In the genomic region with DNA sequence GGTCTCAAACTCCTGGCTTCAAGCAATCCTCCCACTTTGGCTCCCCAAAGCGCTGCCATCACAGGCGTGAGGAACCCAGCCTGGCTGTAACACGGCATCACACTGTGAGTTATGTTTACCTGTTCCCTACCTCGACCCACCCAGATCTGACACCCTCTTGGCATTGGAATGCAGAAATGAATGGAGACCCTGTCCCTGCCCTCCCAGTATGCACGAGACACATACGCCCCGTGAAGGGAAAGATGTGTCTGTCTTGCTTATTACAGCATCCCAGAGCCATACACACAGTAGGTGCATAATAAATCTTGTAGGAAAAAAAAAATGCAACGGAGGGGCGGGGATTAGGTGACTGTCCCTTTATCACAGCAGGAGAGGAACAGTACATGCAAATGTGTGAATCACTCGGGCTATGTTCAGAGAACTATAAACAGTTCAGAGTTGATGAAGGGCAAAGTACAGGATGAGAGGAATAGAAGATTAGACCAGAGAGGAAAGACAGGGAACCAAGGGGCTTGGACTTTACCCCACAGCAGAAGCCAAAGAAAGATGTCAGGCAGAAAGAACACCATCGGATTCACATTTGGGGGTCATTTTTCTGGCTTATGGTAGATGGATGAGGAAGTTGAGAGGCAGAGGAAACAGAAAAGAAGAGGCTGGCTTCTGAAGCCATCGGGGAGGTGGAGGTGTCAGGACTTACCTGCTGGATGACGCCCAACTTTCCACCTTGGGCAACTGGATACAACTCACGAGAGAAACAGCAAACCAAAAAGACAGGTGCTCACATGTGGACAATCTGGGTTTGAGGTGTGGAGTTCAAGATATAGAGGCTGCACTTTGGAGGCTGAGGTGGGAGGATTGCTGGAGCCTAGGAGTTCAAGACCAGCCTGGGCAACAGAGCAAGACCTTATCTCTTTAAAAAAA, we compare ENCODE assay signal across 16 cellular contexts.
DNase-seq lines count a peak whose midpoint lies in the region; ATAC-seq, FAIRE-seq and TF ChIP-seq lines count a peak whose summit lies in the region.
"Had no signal": no experiment of that assay in that cellular context is flagged by ENCODE, and none has a peak within 500 bp of the region (broad histone marks: within the 10 kb centered on the region; RNA-seq: fewer than 3 reads in every experiment).

No MANE protein-coding gene starts in this region.

- H3K36me3 ChIP-seq in heart left ventricle (no peaks in the 10 kb centered on the region), hepatocyte (replicated peaks; ENCODE audit: insufficient read depth, low read depth) (no peaks in the 10 kb centered on the region), small intestine (ENCODE audit: control insufficient read depth in 2 of 2, insufficient read depth in 2 of 2, low read length in 2 of 2) (no peaks in the 10 kb centered on the region)
- H3K36me3 ChIP-seq: sigmoid colon had no signal

- no peak for TF ChIP-seq CTCF in heart left ventricle (IDR thresholded peaks at IDR 0.05)
- no peak for TF ChIP-seq CTCF in hepatocyte (IDR thresholded peaks at IDR 0.05; ENCODE audit: poor library complexity)

- no peaks in the 10 kb centered on the region for H4K20me1 ChIP-seq in hepatocyte (ENCODE audit: insufficient read depth, poor library complexity, severe bottlenecking)

- TF ChIP-seq POLR2A in heart left ventricle (IDR thresholded peaks at IDR 0.05): no peak

- FAIRE-seq in small intestine (lab: Jason Lieb, UNC): no peak
- FAIRE-seq: astrocyte, G401.6 had no signal

- H3K27me3 ChIP-seq in heart left ventricle (no peaks in the 10 kb centered on the region), hepatocyte (no peaks in the 10 kb centered on the region), small intestine (ENCODE audit: control insufficient read depth in 2 of 2, insufficient read depth in 2 of 2, low read length in 2 of 2) (no peaks in the 10 kb centered on the region)
- H3K27me3 ChIP-seq: sigmoid colon had no signal

- H3K27ac ChIP-seq in heart left ventricle (peak overlapping the region in 9 of 12 donors; percentile 46 to 90 (median 70)), hepatocyte (peak overlapping the region; percentile 98), small intestine (ENCODE audit: low read depth in 1 of 2, low read length in 1 of 2) (peak overlapping the region; percentile 77 to 81)

- 56 to 67% (median 62%) methylated on average over 14 of the region's 14 CpGs for WGBS in heart left ventricle, 4 donors
- 48% methylated on average over 14 of the region's 14 CpGs for WGBS in hepatocyte (ENCODE audit: low lambda C conversion rate, missing lambda C conversion rate)
- 10 to 62% (median 34%) methylated on average over 14 of the region's 14 CpGs for WGBS in small intestine, 3 donors

- intact Hi-C loops in heart left ventricle (cut with DNase I): loop anchor here in 4 of 10 donors (2.0 to 5.0 kb wide), 6 partner anchors 41 to 95 kb away; partner anchors contain the start of gene INSR (in 1 of the 4)
- intact Hi-C loops in left cardiac atrium (cut with DNase I): no loop called here

- H3K79me2 ChIP-seq in hepatocyte: peaks cover 49% of the 10 kb centered on the region

- H3K9me2 ChIP-seq in hepatocyte (replicated peaks; ENCODE audit: insufficient read depth): no peaks in the 10 kb centered on the region

- ATAC-seq in heart left ventricle (peak; percentile 16 to 35 (median 25)), left cardiac atrium (no peak), GM21390 (IDR thresholded peaks at IDR 0.05; ENCODE audit: unreplicated experiment) (no peak), HG02798 (IDR thresholded peaks at IDR 0.05; ENCODE audit: poor library complexity, unreplicated experiment) (no peak)
- ATAC-seq in stimulated activated naive CD8-positive, alpha-beta T cell treated with anti-CD3 and anti-CD28 coated beads, Interleukin-15, Interleukin-2, amounts not matched to agents 100 U/mL and 50 U/mL, for 24 hours: no peak
- ATAC-seq: effector memory CD8-positive, alpha-beta T cell had no signal

- H3K4me1 ChIP-seq in heart left ventricle (peaks cover 0 to 42% (median 21%) of the 10 kb centered on the region in 12 donors), hepatocyte (ENCODE audit: insufficient read depth) (peaks cover 30% of the 10 kb centered on the region), small intestine (ENCODE audit: control insufficient read depth in 2 of 2, insufficient read depth in 1 of 2, low read depth in 1 of 2, low read length in 1 of 2) (peaks cover 2% of the 10 kb centered on the region in 2 donors)

- no peak overlapping the region for H3K4me3 ChIP-seq in heart left ventricle
- H3K4me3 ChIP-seq in hepatocyte: no peak overlapping the region
- no peak overlapping the region for H3K4me3 ChIP-seq in small intestine (ENCODE audit: low read depth in 1 of 2, low read length in 2 of 2)

- no peak overlapping the region for H2AFZ ChIP-seq in hepatocyte

- H3K9me3 ChIP-seq in heart left ventricle (no peaks in the 10 kb centered on the region), hepatocyte (ENCODE audit: low read depth) (no peaks in the 10 kb centered on the region), small intestine (ENCODE audit: control insufficient read depth, low read depth) (no peaks in the 10 kb centered on the region)
- H3K9me3 ChIP-seq: sigmoid colon had no signal

- DNase-seq in heart left ventricle (no peak), left cardiac atrium (no peak), NOMO-1 treated with DMSO at 0.1 percent for 48 hours (lab: John Stamatoyannopoulos, UW; ENCODE audit: unreplicated experiment) (peak; percentile 39), hepatocyte (ENCODE audit: low spot score) (peak; percentile 80), small intestine (peak; percentile 99)
- no peak for DNase-seq in stimulated activated naive CD8-positive, alpha-beta T cell treated with anti-CD3 and anti-CD28 coated beads, Interleukin-15, Interleukin-2, amounts not matched to agents 100 U/mL and 50 U/mL, for 24 hours
- DNase-seq: activated CD8-positive, alpha-beta memory T cell treated with anti-CD3 and anti-CD28 coated beads, Interleukin-2, amount 50 U/mL, for 48 hours; effector memory CD8-positive, alpha-beta T cell; head of caudate nucleus; Kasumi-1; sigmoid colon; trophoblast cell had no signal

- peak overlapping the region; percentile 96 for H3K4me2 ChIP-seq in hepatocyte

Comparison
In these comparisons a context has a peak if more than half of its experiments do, and no peak if none do; other contexts are left out.
1. ATAC-seq: peak in heart left ventricle (4 of 4); none in left cardiac atrium (0 of 2), GM21390 (single experiment), stimulated activated naive CD8-positive, alpha-beta T cell treated with anti-CD3 and anti-CD28 coated beads, Interleukin-15, Interleukin-2, amounts not matched to agents 100 U/mL and 50 U/mL, for 24 hours (single experiment) and HG02798 (single experiment).
2. DNase-seq: peak in NOMO-1 treated with DMSO at 0.1 percent for 48 hours (single experiment), hepatocyte (single experiment) and small intestine (single experiment); none in heart left ventricle (0 of 5), left cardiac atrium (single experiment) and stimulated activated naive CD8-positive, alpha-beta T cell treated with anti-CD3 and anti-CD28 coated beads, Interleukin-15, Interleukin-2, amounts not matched to agents 100 U/mL and 50 U/mL, for 24 hours (single experiment).
3. Peak in every context shown above with its lines, with median percentiles within 50 percentile points of each other: H3K27ac ChIP-seq.